Comparison of ENCODE assay signal across 15 cellular contexts in the genomic region with DNA sequence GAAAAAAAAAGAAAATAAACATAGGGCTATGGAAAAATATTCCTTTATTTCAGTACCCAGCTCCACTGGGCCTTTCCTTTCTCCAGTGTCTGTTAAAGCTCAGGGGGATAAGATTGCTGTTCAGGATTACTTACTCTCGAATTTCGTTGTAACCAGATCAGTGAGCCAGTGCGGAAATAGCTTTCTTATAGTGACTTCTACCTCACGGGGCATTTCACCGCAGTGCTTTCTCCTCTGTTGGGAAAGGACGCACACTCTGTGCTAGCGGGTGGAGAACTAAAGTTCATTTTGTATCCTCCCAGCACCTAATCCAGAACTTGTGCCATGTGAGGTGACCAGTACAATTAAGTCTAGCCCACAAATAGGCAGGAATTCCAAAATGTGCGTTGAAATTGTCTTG. TPM values are rescaled to one million over a fixed set of nuclear protein-coding genes. Genes with fewer than 3 reads are reported as not detected.
DNase-seq lines count a peak whose midpoint lies in the region; TF ChIP-seq lines count a peak whose summit lies in the region.
"Had no signal": no experiment of that assay in that cellular context is flagged by ENCODE, and none has a peak within 500 bp of the region (broad histone marks: within the 10 kb centered on the region; RNA-seq: fewer than 3 reads in every experiment).

No MANE protein-coding gene starts in this region.

- no peak overlapping the region for H3K4me3 ChIP-seq in neural progenitor cell
- H3K4me3 ChIP-seq: A549 had no signal

- no peak overlapping the region for H3K4me2 ChIP-seq in neural progenitor cell
- H3K4me2 ChIP-seq: A549 had no signal

- H3K27me3 Mint-ChIP-seq in activated naive CD8-positive, alpha-beta T cell = no peaks in the 10 kb centered on the region
- no peaks in the 10 kb centered on the region for H3K27me3 Mint-ChIP-seq in activated naive CD8-positive, alpha-beta T cell treated with anti-CD3 and anti-CD28 coated beads for 36 hours
- no peaks in the 10 kb centered on the region for H3K27me3 Mint-ChIP-seq in brain
- H3K27me3 Mint-ChIP-seq in neural progenitor cell (ENCODE audit: insufficient read depth, low read depth) = no peaks in the 10 kb centered on the region

- peaks cover 40% of the 10 kb centered on the region for H3K4me1 Mint-ChIP-seq in activated naive CD8-positive, alpha-beta T cell (ENCODE audit: low read depth)
- H3K4me1 Mint-ChIP-seq in activated naive CD8-positive, alpha-beta T cell treated with anti-CD3 and anti-CD28 coated beads for 36 hours = peaks cover 40% of the 10 kb centered on the region
- H3K4me1 Mint-ChIP-seq in brain (no peaks in the 10 kb centered on the region), neural progenitor cell (peaks cover 3% of the 10 kb centered on the region)
- H3K4me1 Mint-ChIP-seq: CD14-positive monocyte had no signal

- H3K9me3 ChIP-seq in neural progenitor cell (ENCODE audit: low read depth) = no peaks in the 10 kb centered on the region
- H3K9me3 ChIP-seq: A549, BE2C, Caco-2 had no signal

- H3K27me3 ChIP-seq in neural progenitor cell = no peaks in the 10 kb centered on the region
- H3K27me3 ChIP-seq: BE2C had no signal

- no peak overlapping the region for H2AFZ ChIP-seq in neural progenitor cell (replicated peaks)

- no peak for DNase-seq in activated naive CD8-positive, alpha-beta T cell treated with anti-CD3 and anti-CD28 coated beads for 36 hours
- DNase-seq in neural progenitor cell (ENCODE audit: low spot score) (no peak), NCI-H226 (no peak), HCEC 1CT (no peak), GM20000 (ENCODE audit: low spot score) (no peak)
- DNase-seq: BE2C; Caco-2; CD8-positive, alpha-beta memory T cell; DND-41; GDM1 had no signal

- peaks cover 19% of the 10 kb centered on the region for H3F3A ChIP-seq in neural progenitor cell (ENCODE audit: low read depth)

- H3K27ac Mint-ChIP-seq in activated naive CD8-positive, alpha-beta T cell = peak overlapping the region; percentile 3
- no peak overlapping the region for H3K27ac Mint-ChIP-seq in activated naive CD8-positive, alpha-beta T cell treated with anti-CD3 and anti-CD28 coated beads for 36 hours
- H3K27ac Mint-ChIP-seq in brain (peak overlapping the region in 3 of 5 experiments; percentile 28 to 49 (median 36)), neural progenitor cell (peak overlapping the region; percentile 23)

- H3K9ac ChIP-seq in neural progenitor cell = no peak overlapping the region

- no peaks in the 10 kb centered on the region for H3K36me3 ChIP-seq in neural progenitor cell
- H3K36me3 ChIP-seq: BE2C had no signal

- no peak overlapping the region for H3K4me3 Mint-ChIP-seq in activated naive CD8-positive, alpha-beta T cell
- no peak overlapping the region for H3K4me3 Mint-ChIP-seq in activated naive CD8-positive, alpha-beta T cell treated with anti-CD3 and anti-CD28 coated beads for 36 hours
- H3K4me3 Mint-ChIP-seq in brain = no peak overlapping the region
- no peak overlapping the region for H3K4me3 Mint-ChIP-seq in neural progenitor cell
- H3K4me3 Mint-ChIP-seq: CD14-positive monocyte; CD8-positive, alpha-beta memory T cell had no signal

- H3K79me2 ChIP-seq in neural progenitor cell (ENCODE audit: low read depth) = no peaks in the 10 kb centered on the region

- no peak for TF ChIP-seq CTCF in brain (conservative IDR thresholded peaks at IDR 0.05)
- TF ChIP-seq CTCF in neural progenitor cell (IDR thresholded peaks at IDR 0.05) = no peak
- TF ChIP-seq CTCF in GM20000 (IDR thresholded peaks at IDR 0.05; ENCODE audit: extremely low read depth, missing control alignments) = no peak

- H4K20me1 ChIP-seq in neural progenitor cell (ENCODE audit: low read depth) = peaks cover 6% of the 10 kb centered on the region

- H3K27ac ChIP-seq in neural progenitor cell = no peak overlapping the region
- H3K27ac ChIP-seq: A549, HL-60 had no signal

- peaks cover 12% of the 10 kb centered on the region for H3K36me3 Mint-ChIP-seq in activated naive CD8-positive, alpha-beta T cell
- peaks cover 31% of the 10 kb centered on the region for H3K36me3 Mint-ChIP-seq in activated naive CD8-positive, alpha-beta T cell treated with anti-CD3 and anti-CD28 coated beads for 36 hours
- peaks cover 7% of the 10 kb centered on the region for H3K36me3 Mint-ChIP-seq in brain
- peaks cover 12% of the 10 kb centered on the region for H3K36me3 Mint-ChIP-seq in neural progenitor cell

- H3K9me3 Mint-ChIP-seq in activated naive CD8-positive, alpha-beta T cell (ENCODE audit: low read depth) = no peaks in the 10 kb centered on the region
- no peaks in the 10 kb centered on the region for H3K9me3 Mint-ChIP-seq in activated naive CD8-positive, alpha-beta T cell treated with anti-CD3 and anti-CD28 coated beads for 36 hours
- H3K9me3 Mint-ChIP-seq in brain (no peaks in the 10 kb centered on the region), neural progenitor cell (no peaks in the 10 kb centered on the region)
- H3K9me3 Mint-ChIP-seq: CD14-positive monocyte; CD8-positive, alpha-beta memory T cell had no signal

- H3K4me1 ChIP-seq in neural progenitor cell = no peaks in the 10 kb centered on the region
- H3K4me1 ChIP-seq: A549, BE2C, Caco-2 had no signal

RNA-seq across cellular contexts. Expression of a gene that starts 38.3 kb away (rescaled TPM):
- total RNA-seq in activated naive CD8-positive, alpha-beta T cell treated with anti-CD3 and anti-CD28 coated beads for 36 hours = 100 to 1,000 TPM; 207 to 217 TPM
- 126 TPM for polyA plus RNA-seq in brain (ENCODE audit: insufficient read depth, low read depth, low replicate concordance)
- total RNA-seq in neural progenitor cell (ENCODE audit: low replicate concordance) = 78.5 and 94.4 TPM in 2 replicates

RNA-seq across cellular contexts. Expression of a gene that starts 38.4 kb away (rescaled TPM):
- total RNA-seq in activated naive CD8-positive, alpha-beta T cell treated with anti-CD3 and anti-CD28 coated beads for 36 hours = 10 to 100 TPM; 20.0 to 21.0 TPM
- 5.5 TPM for polyA plus RNA-seq in brain (ENCODE audit: insufficient read depth, low read depth, low replicate concordance)
- 24.0 and 24.4 TPM in 2 replicates for total RNA-seq in neural progenitor cell (ENCODE audit: low replicate concordance)
